29 cellular contexts compared by ENCODE assay signal in genomic region chr4:8151165-8151650, GRCh38. TPM values are rescaled to one million over a fixed set of nuclear protein-coding genes. Genes with fewer than 3 reads are reported as not detected.
"Had no signal": no experiment of that assay in that cellular context is flagged by ENCODE, and none has a peak within 500 bp of the region (broad histone marks: within the 10 kb centered on the region; RNA-seq: fewer than 3 reads in every experiment).

No MANE protein-coding gene starts in this region.

- H3K27ac ChIP-seq: adrenal gland, Peyer's patch, SJCRH30, SK-N-MC had no signal

- ATAC-seq: activated CD8-positive, alpha-beta T cell treated with anti-CD3 and anti-CD28 coated beads, Interleukin-2, amount 10 ng/mL, durations not matched to agents 7 days and 5 days; activated naive CD4-positive, alpha-beta T cell treated with anti-CD3 and anti-CD28 coated beads, Interleukin-2, amount 50 U/mL, for 72 hours; K562; PC-3 had no signal

- H3K27me3 ChIP-seq: adrenal gland, Peyer's patch had no signal

- H3K9me3 ChIP-seq: adrenal gland, Peyer's patch, SJCRH30 had no signal

- H3K4me3 ChIP-seq: adrenal gland, K562, Peyer's patch, SJCRH30, SK-N-MC had no signal

- FAIRE-seq: bronchial epithelial cell, K562, TTC549 had no signal

- DNase-seq: activated CD4-positive, alpha-beta T cell treated with anti-CD3 and anti-CD28 coated beads, Interleukin-2, amount 10 ng/mL, durations not matched to agents 24 days and 14 days; activated CD4-positive, alpha-beta T cell treated with anti-CD3 and anti-CD28 coated beads, Interleukin-2, amount 50 U/mL, for 48 hours; activated CD8-positive, alpha-beta T cell treated with anti-CD3 and anti-CD28 coated beads, Interleukin-2, amount 10 ng/mL, durations not matched to agents 7 days and 5 days; activated gamma-delta T cell treated with Interleukin-2 at 50 U/mL for 16 hours; activated naive CD4-positive, alpha-beta T cell treated with anti-CD3 and anti-CD28 coated beads for 36 hours; activated T-cell treated with anti-CD3 and anti-CD28 coated beads, Interleukin-2, amount 50 U/mL, for 24 hours; NCI-H1092 treated with DMSO at 0.1 percent for 48 hours; NCI-H1417; NCI-H146; NCI-H187; NCI-H2029 treated with DMSO at 0.1 percent for 48 hours; NCI-H2107; NCI-H2171; NCI-H510A; NCI-H526; NCI-H748 treated with DMSO at 0.1 percent for 48 hours; NK-92 treated with Interleukin-12 subunit alpha and Interleukin-12 subunit beta, amount 100 ng/mL, for 24 hours; PC-3; Peyer's patch; Right ventricle myocardium superior; RPMI8226; SJCRH30 had no signal

- H3K4me1 ChIP-seq: Peyer's patch had no signal

- H3K36me3 ChIP-seq: adrenal gland, Peyer's patch, SJCRH30 had no signal

RNA-seq across cellular contexts. Expression of gene ABLIM2, which starts 7.4 kb away (rescaled TPM):
- total RNA-seq: K562, M059J had no signal
- polyA plus RNA-seq: K562 had no signal
